9 cellular contexts compared by ENCODE assay signal in genomic region chr12:53973093-53974042, GRCh38. TPM values are rescaled to one million over a fixed set of nuclear protein-coding genes. Genes with fewer than 3 reads are reported as not detected.
DNase-seq lines count a peak whose midpoint lies in the region; ATAC-seq, FAIRE-seq and TF ChIP-seq lines count a peak whose summit lies in the region.
"Had no signal": no experiment of that assay in that cellular context is flagged by ENCODE, and none has a peak within 500 bp of the region (broad histone marks: within the 10 kb centered on the region; RNA-seq: fewer than 3 reads in every experiment).

HOXC11 (plus strand) TSS chr12:53973126; CDS start chr12:53973242, 116 bp downstream.

- no peak within 1 kb of the TSS for H2AFZ ChIP-seq in endothelial cell of umbilical vein (ENCODE audit: low read depth, low read length)

- H3K4me2 ChIP-seq in endothelial cell of umbilical vein (ENCODE audit: insufficient read depth, low read length) = no peak within 1 kb of the TSS

- dilution Hi-C loops in endothelial cell of umbilical vein (cut with MboI; ENCODE audit: extremely low pct_ligation_motif_present, low sequenced_read_pairs) = no loop called here

- DNase-seq in EL (peak; percentile 63), NT2/D1 (ENCODE audit: low read depth, low spot score) (no peak), endothelial cell of umbilical vein (ENCODE audit: low read depth, low spot score) (no peak), sciatic nerve (ENCODE audit: low spot score) (no peak), DMS53 treated with DMSO at 0.1 percent for 48 hours (lab: John Stamatoyannopoulos, UW; ENCODE audit: unreplicated experiment) (no peak)

- POLR2A ChIA-PET in endothelial cell of umbilical vein (lab: Charles Lee) = no interaction called here

- TF ChIP-seq POLR2A in endothelial cell of umbilical vein (IDR thresholded peaks at IDR 0.05; ENCODE audit: low read depth, low read length) = no peak

- H3K36me3 ChIP-seq in NT2/D1 (ENCODE audit: insufficient read depth, insufficient read length, low read length) (no peaks in the 10 kb centered on the region), endothelial cell of umbilical vein (ENCODE audit: control insufficient read depth in 2 of 2, extremely low read depth in 1 of 2, insufficient read depth in 2 of 2, low read length in 2 of 2) (no peaks in the 10 kb centered on the region)

- H3K9ac ChIP-seq in NT2/D1 (ENCODE audit: insufficient read length, low read depth) (peak within 1 kb of the TSS; percentile 23), endothelial cell of umbilical vein (replicated peaks; ENCODE audit: extremely low read depth, insufficient read depth, low read length) (no peak within 1 kb of the TSS)

- ATAC-seq in sciatic nerve = peak; percentile 66
- no peak for ATAC-seq in HG03139 (IDR thresholded peaks at IDR 0.05; ENCODE audit: unreplicated experiment)
- ATAC-seq in GM21576 (IDR thresholded peaks at IDR 0.05; ENCODE audit: unreplicated experiment) = no peak
- ATAC-seq in HG03432 (IDR thresholded peaks at IDR 0.05; ENCODE audit: unreplicated experiment) = no peak

- H3K9me3 ChIP-seq in NT2/D1 (ENCODE audit: insufficient read depth, low read length) (no peaks in the 10 kb centered on the region), endothelial cell of umbilical vein (replicated peaks; ENCODE audit: control insufficient read depth, insufficient read depth, low read length) (no peaks in the 10 kb centered on the region)

- H3K79me2 ChIP-seq in endothelial cell of umbilical vein (ENCODE audit: control insufficient read depth, insufficient read depth, low read length) = no peaks in the 10 kb centered on the region

- BruUV-seq in endothelial cell of umbilical vein (replicated peaks; lab: Mats Ljungman, UMichigan) = no TSS peak

- H3K9me1 ChIP-seq in endothelial cell of umbilical vein (replicated peaks; ENCODE audit: control insufficient read depth, extremely low read depth, insufficient read depth, low read length) = no peaks in the 10 kb centered on the region

- H3K4me1 ChIP-seq in NT2/D1 (ENCODE audit: insufficient read depth, insufficient read length) = peaks cover 8% of the 10 kb centered on the region
- no peaks in the 10 kb centered on the region for H3K4me1 ChIP-seq in endothelial cell of umbilical vein (ENCODE audit: control insufficient read depth, extremely low read depth, insufficient read depth, low read length)

- H4K20me1 ChIP-seq in endothelial cell of umbilical vein (replicated peaks; ENCODE audit: control insufficient read depth, extremely low read depth, insufficient read depth, low read length) = no peaks in the 10 kb centered on the region

- CTCF ChIA-PET in endothelial cell of umbilical vein (lab: Charles Lee) = interaction anchor here (0.6 to 1.1 kb wide), 2 partner anchors 15 to 232 kb away, joined by 4 read pairs; no protein-coding TSS in a partner anchor

- H3K4me3 ChIP-seq in NT2/D1 (ENCODE audit: insufficient read length, low read depth) = peak within 1 kb of the TSS; percentile 21
- H3K4me3 ChIP-seq in endothelial cell of umbilical vein (replicated peaks in 1 of 3; ENCODE audit: insufficient read depth in 1 of 3, low read depth in 1 of 3, low read length in 3 of 3) = no peak within 1 kb of the TSS
- H3K4me3 ChIP-seq: lung had no signal

- H3K27me3 ChIP-seq in NT2/D1 (ENCODE audit: insufficient read depth, insufficient read length) (peaks cover 100% of the 10 kb centered on the region), endothelial cell of umbilical vein (ENCODE audit: control insufficient read depth in 2 of 2, insufficient read depth in 2 of 2, low read length in 2 of 2) (peaks cover 88 to 98% of the 10 kb centered on the region in 2 experiments)

- TF ChIP-seq CTCF in endothelial cell of umbilical vein (IDR thresholded peaks at IDR 0.05; ENCODE audit: extremely low read depth in 1 of 2, insufficient read depth in 1 of 2, low read depth in 1 of 2, low read length in 2 of 2) = no peak

- no peak for FAIRE-seq in endothelial cell of umbilical vein (lab: Jason Lieb, UNC)

- H3K27ac ChIP-seq in endothelial cell of umbilical vein (ENCODE audit: insufficient read depth, low read depth, low read length) = no peak within 1 kb of the TSS

- intact Hi-C loops in endothelial cell of umbilical vein (cut with micrococcal nuclease) (no loop called here), sciatic nerve (cut with DNase I) (no loop called here)

TF ChIP-seq in endothelial cell of umbilical vein, 7 proteins besides CTCF, POLR2A, EP300 and RAD21:
- TF ChIP-seq EZH2 (IDR thresholded peaks at IDR 0.05; ENCODE audit: borderline replicate concordance, low read depth, low read length, severe bottlenecking) = peak; percentile 90
- no peak for TF ChIP-seq MYC (IDR thresholded peaks at IDR 0.05; ENCODE audit: low read depth, low read length)

RNA-seq across cellular contexts. Expression of gene HOXC11, which starts in this region (rescaled TPM):
- total RNA-seq in endothelial cell of umbilical vein (not detected in 2 replicates), sciatic nerve (1.2 TPM)
- not detected in 2 replicates for polyA plus RNA-seq in endothelial cell of umbilical vein
- polyA plus RNA-seq in endothelial cell of umbilical vein (2011; cell fraction: cytosol; rRNA removed) = not detected in 2 replicates
- polyA plus RNA-seq in endothelial cell of umbilical vein (2011; cell fraction: nucleus; rRNA removed) = not detected in 2 replicates
- not detected in 2 replicates for polyA plus RNA-seq in endothelial cell of umbilical vein (2012)
- polyA minus RNA-seq in endothelial cell of umbilical vein = not detected in 2 replicates
- polyA minus RNA-seq in endothelial cell of umbilical vein (2011; cell fraction: cytosol; rRNA and poly(A)+ RNA removed) = 9.5 TPM
- not detected in 2 replicates for polyA minus RNA-seq in endothelial cell of umbilical vein (2011; cell fraction: nucleus; rRNA and poly(A)+ RNA removed)
- total RNA-seq: lung had no signal
- polyA plus RNA-seq: lung had no signal
